Comparison of ENCODE assay signal across 35 cellular contexts in the genomic region with DNA sequence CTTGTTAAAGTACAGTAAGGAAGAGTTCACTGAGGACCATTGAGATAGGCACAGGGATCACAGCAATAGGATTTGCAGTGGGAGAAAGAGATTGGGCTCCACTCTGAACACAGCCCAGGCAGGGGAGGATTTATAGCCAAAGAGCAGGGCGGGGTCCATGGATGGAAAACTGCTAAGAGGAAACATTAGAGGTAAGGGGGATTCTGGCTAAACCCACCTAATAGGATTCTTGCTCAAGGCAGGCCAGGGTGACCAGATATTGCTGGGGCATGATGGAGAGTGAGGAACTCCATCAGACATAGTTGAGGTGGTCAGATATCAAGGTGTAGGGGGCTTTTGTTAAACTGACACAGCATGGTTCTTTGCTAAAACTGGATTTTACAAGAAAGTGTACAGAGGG.
"Had no signal": no experiment of that assay in that cellular context is flagged by ENCODE, and none has a peak within 500 bp of the region (broad histone marks: within the 10 kb centered on the region; RNA-seq: fewer than 3 reads in every experiment).

No MANE protein-coding gene starts in this region.

- H3K27me3 ChIP-seq: MG63 had no signal

- H3K4me3 ChIP-seq: MG63 had no signal

- DNase-seq: Karpas-422, Kasumi-1, MG63, MM.1S, NCI-H1048, NCI-H1092, NCI-H1092 treated with DMSO at 0.1 percent for 48 hours, NCI-H1105, NCI-H1105 treated with DMSO at 0.1 percent for 48 hours, NCI-H1417, NCI-H1417 treated with DMSO at 0.1 percent for 48 hours, NCI-H1436, NCI-H1436 treated with DMSO at 0.1 percent for 48 hours, NCI-H146, NCI-H1694 treated with DMSO at 0.1 percent for 48 hours, NCI-H187, NCI-H187 treated with DMSO at 0.1 percent for 48 hours, NCI-H1930, NCI-H2029, NCI-H2029 treated with DMSO at 0.1 percent for 48 hours, NCI-H2081, NCI-H2081 treated with DMSO at 0.1 percent for 48 hours, NCI-H2107, NCI-H2171, NCI-H2171 treated with DMSO at 0.1 percent for 48 hours, NCI-H2227 treated with DMSO at 0.1 percent for 48 hours, NCI-H226, NCI-H345, NCI-H446, NCI-H446 treated with DMSO at 0.1 percent for 48 hours, NCI-H510A, NCI-H510A treated with DMSO at 0.1 percent for 48 hours, NCI-H524, NCI-H524 treated with DMSO at 0.1 percent for 48 hours, NCI-H526 had no signal

- H3K36me3 ChIP-seq: MG63 had no signal

- H3K9me3 ChIP-seq: MG63 had no signal
